ENCODE assay signal across 10 cellular contexts in the genomic region with DNA sequence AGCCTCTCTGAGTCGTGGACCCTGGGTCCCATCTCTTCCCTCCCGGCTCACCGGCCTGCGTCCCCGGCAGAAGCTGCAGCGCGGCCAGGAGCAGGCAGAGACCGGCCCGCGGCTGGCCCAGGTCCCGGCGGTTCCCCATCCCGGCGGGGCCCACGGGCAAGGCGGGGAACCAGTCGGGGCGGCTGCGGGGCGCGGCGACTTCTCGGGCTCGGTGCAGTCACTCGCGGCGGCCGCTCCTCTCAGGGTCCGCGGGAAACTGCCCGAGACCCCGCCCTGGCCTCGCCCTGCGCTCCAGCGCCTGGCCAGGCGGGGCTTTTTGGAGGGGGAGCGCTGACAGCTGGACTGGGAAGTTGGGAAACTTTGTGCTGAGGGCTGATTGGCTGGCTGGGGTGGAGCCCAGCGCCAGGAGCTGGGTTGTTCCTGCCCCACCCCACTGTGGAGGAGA. TPM values are rescaled to one million over a fixed set of nuclear protein-coding genes. Genes with fewer than 3 reads are reported as not detected.
DNase-seq lines count a peak whose midpoint lies in the region; ATAC-seq and TF ChIP-seq lines count a peak whose summit lies in the region.
"Had no signal": no experiment of that assay in that cellular context is flagged by ENCODE, and none has a peak within 500 bp of the region (broad histone marks: within the 10 kb centered on the region; RNA-seq: fewer than 3 reads in every experiment).

A gene (minus strand): TSS at position 258 of the 445 bp plus-strand sequence. CDS start 119 bp downstream, at position 139.

- H3K4me3 ChIP-seq in ascending aorta (peak within 1 kb of the TSS; percentile 47 to 60), skeletal muscle cell (ENCODE audit: low read depth, low read length) (peak within 1 kb of the TSS; percentile 64)
- H3K4me3 ChIP-seq: SK-N-MC had no signal

- no peaks in the 10 kb centered on the region for H3K36me3 ChIP-seq in ascending aorta

- H3K4me1 ChIP-seq in ascending aorta, result peaks cover 11 to 36% of the 10 kb centered on the region in 2 donors

- H3K9me3 ChIP-seq in ascending aorta, result no peaks in the 10 kb centered on the region

- ATAC-seq in HG02981 (IDR thresholded peaks at IDR 0.05; ENCODE audit: unreplicated experiment), result no peak
- ATAC-seq in GM21360 (IDR thresholded peaks at IDR 0.05; ENCODE audit: unreplicated experiment), result no peak

- no peaks in the 10 kb centered on the region for H3K27me3 ChIP-seq in ascending aorta

- intact Hi-C loops in ascending aorta (cut with DNase I), result no loop called here

- DNase-seq in D341Med (ENCODE audit: low spot score) (peak; percentile 50), ascending aorta (ENCODE audit: low spot score in 2 of 2) (no peak), hepatic stellate cell (ENCODE audit: low spot score) (peak; percentile 97), skeletal muscle cell (ENCODE audit: low read depth) (no peak), C1 segment of cervical spinal cord (lab: John Stamatoyannopoulos, UW) (no peak), NCI-H2227 treated with DMSO at 0.1 percent for 48 hours (lab: John Stamatoyannopoulos, UW) (no peak)
- DNase-seq: cerebellar nuclear complex had no signal

- peak within 1 kb of the TSS in 1 of 2 donors; percentile 79 for H3K27ac ChIP-seq in ascending aorta
- H3K27ac ChIP-seq: SK-N-MC had no signal

- no peak for TF ChIP-seq CTCF in ascending aorta (IDR thresholded peaks at IDR 0.05)

RNA-seq across cellular contexts. Expression of the gene that starts here (rescaled TPM):
- 13.6 TPM for total RNA-seq in ascending aorta

Comparison
In these comparisons a context has a peak if more than half of its experiments do, and no peak if none do; other contexts are left out.
1. DNase-seq: peak in D341Med (single experiment) and hepatic stellate cell (single experiment); none in ascending aorta (0 of 2), skeletal muscle cell (single experiment), C1 segment of cervical spinal cord (0 of 14) and NCI-H2227 treated with DMSO at 0.1 percent for 48 hours (single experiment).